Comparison of ENCODE assay signal across 8 cellular contexts in genomic region chr18:34978533-34978893, GRCh38.
DNase-seq lines count a peak whose midpoint lies in the region; ATAC-seq, FAIRE-seq and TF ChIP-seq lines count a peak whose summit lies in the region.

No MANE protein-coding gene starts in this region.

- no peak for ATAC-seq in DND-41 (ENCODE audit: insufficient read depth, low read depth)
- ATAC-seq in pancreas: no peak
- no peak for ATAC-seq in HG03442 (IDR thresholded peaks at IDR 0.05; ENCODE audit: unreplicated experiment)
- ATAC-seq in HG03108 (IDR thresholded peaks at IDR 0.05; ENCODE audit: unreplicated experiment): no peak

- H3K27me3 ChIP-seq in DND-41 (ENCODE audit: insufficient read depth, low read length, poor library complexity) (peaks cover 43% of the 10 kb centered on the region), pancreas (no peaks in the 10 kb centered on the region)

- 0 to 1% methylated on average over 5 of the region's 5 CpGs for WGBS in pancreas, 2 donors

- H3K4me2 ChIP-seq in DND-41 (ENCODE audit: insufficient read depth, low read length) (peak overlapping the region; percentile 98), OCI-LY7 (ENCODE audit: low read length) (peak overlapping the region; percentile 99)

- BruUV-seq in OCI-LY7 (replicated peaks; lab: Mats Ljungman, UMichigan): no TSS peak

- intact Hi-C loops in OCI-LY7 (cut with micrococcal nuclease; ENCODE audit: unreplicated experiment): loop anchor here (10.0 kb wide), 1 partner anchor 996 kb away; the partner anchor contains the start of gene RMP24
- intact Hi-C loops in pancreas (cut with DNase I): no loop called here

- H3K27ac ChIP-seq in DND-41 (ENCODE audit: low read length): peak overlapping the region; percentile 38
- no peak overlapping the region for H3K27ac ChIP-seq in OCI-LY7 (ENCODE audit: low read depth, low read length, poor library complexity, severe bottlenecking)
- H3K27ac ChIP-seq in epithelial cell of prostate: peak overlapping the region; percentile 46
- H3K27ac ChIP-seq in pancreas: peak overlapping the region; percentile 66 to 95 (median 85)

- H3K4me3 ChIP-seq in DND-41 (ENCODE audit: low read depth in 1 of 2, low read length in 2 of 2) (peak overlapping the region; percentile 72 to 84), OCI-LY7 (ENCODE audit: low read depth, low read length, poor library complexity, severe bottlenecking) (peak overlapping the region; percentile 87), pancreas (peak overlapping the region; percentile 58 to 96 (median 74))

- no peak for FAIRE-seq in pancreas (lab: Jason Lieb, UNC)

- no peaks in the 10 kb centered on the region for H3K9me2 ChIP-seq in OCI-LY7 (ENCODE audit: insufficient read depth, low read length)

- POLR2A ChIA-PET in OCI-LY7 (lab: Charles Lee): interaction anchor here (1.9 kb wide), 1 partner anchor 62 kb away, joined by 6 read pairs; no protein-coding TSS in a partner anchor

- H3K4me1 ChIP-seq in DND-41 (ENCODE audit: insufficient read depth, low read length): peaks cover 36% of the 10 kb centered on the region
- peaks cover 12% of the 10 kb centered on the region for H3K4me1 ChIP-seq in OCI-LY7 (ENCODE audit: insufficient read depth, low read length, poor library complexity, severe bottlenecking)
- no peaks in the 10 kb centered on the region for H3K4me1 ChIP-seq in pancreas

- CTCF ChIA-PET in OCI-LY7 (lab: Charles Lee; ENCODE audit: unreplicated experiment): no interaction called here

- H3K9me3 ChIP-seq in DND-41 (ENCODE audit: insufficient read depth, low read length, severe bottlenecking) (no peaks in the 10 kb centered on the region), OCI-LY7 (ENCODE audit: low read length) (no peaks in the 10 kb centered on the region), pancreas (no peaks in the 10 kb centered on the region)

- peak overlapping the region; percentile 58 for H3K9ac ChIP-seq in DND-41 (ENCODE audit: low read depth, low read length)

- TF ChIP-seq CTCF in DND-41 (IDR thresholded peaks at IDR 0.05; ENCODE audit: borderline replicate concordance, extremely low read depth, low read length, poor library complexity, severe bottlenecking) (no peak), OCI-LY7 (conservative IDR thresholded peaks at IDR 0.05; ENCODE audit: low read length) (no peak), pancreas (IDR thresholded peaks at IDR 0.05) (no peak)

- no peaks in the 10 kb centered on the region for H3K36me3 ChIP-seq in DND-41 (ENCODE audit: insufficient read depth, low read length)
- no peaks in the 10 kb centered on the region for H3K36me3 ChIP-seq in OCI-LY7 (ENCODE audit: insufficient read depth, low read length)
- no peaks in the 10 kb centered on the region for H3K36me3 ChIP-seq in pancreas

- DNase-seq in DND-41 (no peak), OCI-LY7 (ENCODE audit: low spot score) (no peak), epithelial cell of prostate (ENCODE audit: low read depth, low spot score) (no peak), pancreas (no peak), amniotic stem cell (lab: John Stamatoyannopoulos, UW) (no peak), SW 1271 (lab: John Stamatoyannopoulos, UW) (no peak)

- peak overlapping the region; percentile 91 for H2AFZ ChIP-seq in DND-41 (ENCODE audit: low read depth, low read length)
- H2AFZ ChIP-seq in OCI-LY7 (ENCODE audit: low read length): peak overlapping the region; percentile 88; the same call in 1 of the 2 replicates

- H4K20me1 ChIP-seq in DND-41 (ENCODE audit: insufficient read depth, low read length) (no peaks in the 10 kb centered on the region), OCI-LY7 (ENCODE audit: insufficient read depth, low read length) (no peaks in the 10 kb centered on the region)

- H3K79me2 ChIP-seq in DND-41 (ENCODE audit: insufficient read depth, low read length) (no peaks in the 10 kb centered on the region), OCI-LY7 (ENCODE audit: insufficient read depth, low read depth, low read length) (no peaks in the 10 kb centered on the region)
